Comparison of ENCODE assay signal across 26 cellular contexts in genomic region chr19:19223060-19223459, GRCh38. TPM values are rescaled to one million over a fixed set of nuclear protein-coding genes. Genes with fewer than 3 reads are reported as not detected.
DNase-seq lines count a peak whose midpoint lies in the region; ATAC-seq and TF ChIP-seq lines count a peak whose summit lies in the region.
"Had no signal": no experiment of that assay in that cellular context is flagged by ENCODE, and none has a peak within 500 bp of the region (broad histone marks: within the 10 kb centered on the region; RNA-seq: fewer than 3 reads in every experiment).

No MANE protein-coding gene starts in this region.

- no peaks in the 10 kb centered on the region for H3K4me1 ChIP-seq in osteoblast (ENCODE audit: insufficient read depth, low read length)
- H3K4me1 ChIP-seq: BE2C had no signal

- DNase-seq in 8988T, result peak; percentile 13
- peak; percentile 66 for DNase-seq in osteoblast (ENCODE audit: insufficient read length, low spot score, missing footprints)
- DNase-seq in inferior parietal cortex (ENCODE audit: extremely low spot score), result no peak
- DNase-seq: ACHN; BE2C; C1 segment of cervical spinal cord; CD4-positive, alpha-beta memory T cell; CD4-positive, CD25-positive, alpha-beta regulatory T cell; CD8-positive, alpha-beta memory T cell; COR-L47; DMS 273 treated with DMSO at 0.1 percent for 48 hours; DMS153; DMS53; DMS79; DND-41; EL; GDM1 had no signal

- H3K4me3 Mint-ChIP-seq in brain, result no peak overlapping the region
- H3K4me3 Mint-ChIP-seq: CD14-positive monocyte had no signal

- no peaks in the 10 kb centered on the region for H3K4me1 Mint-ChIP-seq in brain

- H3K9me3 Mint-ChIP-seq in brain, result peaks cover 0 to 3% (median 0%) of the 10 kb centered on the region in 5 experiments
- H3K9me3 Mint-ChIP-seq: CD4-positive, alpha-beta memory T cell; CD4-positive, CD25-positive, alpha-beta regulatory T cell; CD8-positive, alpha-beta memory T cell had no signal

- peaks cover 40% of the 10 kb centered on the region for H3K36me3 Mint-ChIP-seq in brain
- H3K36me3 Mint-ChIP-seq: CD14-positive monocyte; CD4-positive, alpha-beta memory T cell; CD4-positive, CD25-positive, alpha-beta regulatory T cell; CD8-positive, alpha-beta memory T cell had no signal

- H3K27me3 Mint-ChIP-seq in brain, result no peaks in the 10 kb centered on the region

- peak overlapping the region in 3 of 5 experiments; percentile 58 to 66 (median 59) for H3K27ac Mint-ChIP-seq in brain
- H3K27ac Mint-ChIP-seq: CD4-positive, alpha-beta memory T cell; CD4-positive, CD25-positive, alpha-beta regulatory T cell had no signal

- ATAC-seq in HG03520 (IDR thresholded peaks at IDR 0.05; ENCODE audit: unreplicated experiment), result no peak
- ATAC-seq: GM12878 had no signal

- no peak overlapping the region for H2AFZ ChIP-seq in osteoblast (ENCODE audit: low read length)

- H3K9me3 ChIP-seq in osteoblast (ENCODE audit: low read depth, low read length), result no peaks in the 10 kb centered on the region
- H3K9me3 ChIP-seq: BE2C, BLaER1 had no signal

- TF ChIP-seq CTCF in brain (conservative IDR thresholded peaks at IDR 0.05) (no peak), osteoblast (IDR thresholded peaks at IDR 0.05; ENCODE audit: extremely low read depth, low read depth, low read length) (no peak)

- no peaks in the 10 kb centered on the region for H4K20me1 ChIP-seq in osteoblast (ENCODE audit: insufficient read depth, low read length)
- H4K20me1 ChIP-seq: BLaER1 had no signal

- H3K79me2 ChIP-seq in osteoblast (ENCODE audit: insufficient read depth, low read length), result no peaks in the 10 kb centered on the region

- no peak overlapping the region for H3K27ac ChIP-seq in osteoblast (ENCODE audit: low read depth, low read length)
- H3K27ac ChIP-seq: 22Rv1, BLaER1 had no signal

- H3K4me2 ChIP-seq in osteoblast (ENCODE audit: insufficient read depth, low read length), result no peak overlapping the region
- H3K4me2 ChIP-seq: BLaER1 had no signal

- no peaks in the 10 kb centered on the region for H3K36me3 ChIP-seq in osteoblast (ENCODE audit: insufficient read depth, low read length)
- H3K36me3 ChIP-seq: BE2C, BLaER1 had no signal

- H3K4me3 ChIP-seq in osteoblast (ENCODE audit: insufficient read depth, low read length), result no peak overlapping the region
- H3K4me3 ChIP-seq: BLaER1, GM12878 had no signal

- H3K27me3 ChIP-seq in osteoblast (ENCODE audit: insufficient read depth, low read length), result peaks cover 15% of the 10 kb centered on the region
- H3K27me3 ChIP-seq: BE2C had no signal

RNA-seq across cellular contexts. Expression of gene NCAN, which starts 11.3 kb away (rescaled TPM):
- 37.8 TPM for polyA plus RNA-seq in brain (ENCODE audit: insufficient read depth, low read depth, low replicate concordance)
- under 0.01 TPM in 1 of 2 replicates, not detected in the other for total RNA-seq in osteoblast
- total RNA-seq: A673; CD4-positive, alpha-beta memory T cell; CD4-positive, CD25-positive, alpha-beta regulatory T cell; Daoy had no signal
- polyA plus RNA-seq: AG04450; CD14-positive monocyte; CD4-positive, alpha-beta memory T cell; CD4-positive, CD25-positive, alpha-beta regulatory T cell; CD8-positive, alpha-beta memory T cell had no signal

RNA-seq across cellular contexts. Expression of gene NR2C2AP, which starts 19.8 kb away (rescaled TPM):
- 25.0 TPM for polyA plus RNA-seq in brain (ENCODE audit: insufficient read depth, low read depth, low replicate concordance)
- total RNA-seq in osteoblast, result 6.2 and 6.5 TPM in 2 replicates

RNA-seq across cellular contexts. Expression of gene RFXANK, which starts 31.0 kb away (rescaled TPM):
- polyA plus RNA-seq in brain (ENCODE audit: insufficient read depth, low read depth, low replicate concordance), result 97.8 TPM
- 37.4 and 47.4 TPM in 2 replicates for total RNA-seq in osteoblast

RNA-seq across cellular contexts. Expression of gene BORCS8, which starts 31.1 kb away (rescaled TPM):
- 31.0 TPM for polyA plus RNA-seq in brain (ENCODE audit: insufficient read depth, low read depth, low replicate concordance)
- 16.2 and 17.4 TPM in 2 replicates for total RNA-seq in osteoblast

RNA-seq across cellular contexts. Expression of gene TM6SF2, which starts 50.0 kb away (rescaled TPM):
- polyA plus RNA-seq in brain (ENCODE audit: insufficient read depth, low read depth, low replicate concordance), result 0.51 TPM
- total RNA-seq in osteoblast, result 0.29 and 0.36 TPM in 2 replicates
- total RNA-seq: A673; CD4-positive, alpha-beta memory T cell; CD4-positive, CD25-positive, alpha-beta regulatory T cell; CD8-positive, alpha-beta memory T cell; Daoy had no signal
- polyA plus RNA-seq: CD14-positive monocyte; CD4-positive, alpha-beta memory T cell; CD4-positive, CD25-positive, alpha-beta regulatory T cell; CD8-positive, alpha-beta memory T cell; GM12878 had no signal
